In the genomic region with DNA sequence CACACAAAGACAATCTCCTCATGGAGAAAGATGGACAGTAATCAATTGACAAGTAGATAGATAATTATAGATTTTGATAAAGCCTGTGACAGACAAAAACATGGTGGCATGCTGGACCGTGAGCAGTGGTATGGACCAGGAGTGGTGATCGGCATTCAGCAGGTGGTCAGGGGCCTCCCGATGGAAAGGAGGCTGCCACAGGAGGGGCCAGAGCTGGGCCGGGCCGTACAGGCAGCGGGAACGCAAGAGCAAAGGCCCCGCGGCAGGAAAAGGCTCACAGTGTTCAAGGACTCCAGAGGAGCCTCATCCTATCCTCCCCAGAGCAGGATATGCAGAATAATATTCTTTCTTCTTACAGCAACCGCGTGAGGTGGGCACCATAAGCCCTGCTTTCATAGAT, we compare ENCODE assay signal across 22 cellular contexts.
A peak's percentile ranks its signal among the peaks of the same experiment; 100 is the strongest.
DNase-seq lines count a peak whose midpoint lies in the region; ATAC-seq and TF ChIP-seq lines count a peak whose summit lies in the region.
"Had no signal": no experiment of that assay in that cellular context is flagged by ENCODE, and none has a peak within 500 bp of the region (broad histone marks: within the 10 kb centered on the region; RNA-seq: fewer than 3 reads in every experiment).

No MANE protein-coding gene starts in this region.

- no peak overlapping the region for H4K8ac ChIP-seq in IMR-90 (ENCODE audit: low read depth in 2 of 2, low read length in 2 of 2)

- no peak overlapping the region for H2BK5ac ChIP-seq in IMR-90 (ENCODE audit: low read depth, low read length, poor library complexity, severe bottlenecking)

- H3K4me1 Mint-ChIP-seq in glutamatergic neuron (ENCODE audit: low read depth, unreplicated experiment) = peaks cover 25% of the 10 kb centered on the region
- H3K4me1 Mint-ChIP-seq: B cell had no signal

- no peak overlapping the region for H3K9ac ChIP-seq in IMR-90 (ENCODE audit: low read depth, low read length)
- H3K9ac ChIP-seq: BLaER1 treated with 17β-estradiol and CSF1 and Interleukin-3, amounts not matched to agents 10 nM and 100 nM had no signal

- no peak overlapping the region for H2BK120ac ChIP-seq in IMR-90 (ENCODE audit: low read depth, low read length)

- intact Hi-C loops in cardiac septum (cut with DNase I) (no loop called here), IMR-90 (cut with micrococcal nuclease) (no loop called here), spleen (cut with DNase I; ENCODE audit: low total_unique reads) (no loop called here)

- no peak overlapping the region for H3K4me2 ChIP-seq in IMR-90 (ENCODE audit: low read depth, low read length)
- H3K4me2 ChIP-seq: A549 had no signal

- POLR2A ChIA-PET in IMR-90 (lab: Charles Lee; ENCODE audit: unreplicated experiment) = no interaction called here

- TF ChIP-seq POLR2A in IMR-90 (IDR thresholded peaks at IDR 0.05; ENCODE audit: low read depth, low read length) (no peak), spleen (IDR thresholded peaks at IDR 0.05) (no peak)

- DNase-seq in cardiac septum (ENCODE audit: low spot score) = peak; percentile 35
- no peak for DNase-seq in right atrium auricular region (ENCODE audit: low spot score)
- no peak for DNase-seq in IMR-90
- DNase-seq in glutamatergic neuron = no peak
- peak; percentile 51 for DNase-seq in spleen
- DNase-seq in KBM-7 = no peak
- DNase-seq: AML-193; Caco-2; Calu3; CD4-positive, alpha-beta T cell; CD8-positive, alpha-beta T cell; DND-41; EL; GDM1 had no signal

- peaks cover 3% of the 10 kb centered on the region for H3K27me3 Mint-ChIP-seq in glutamatergic neuron (ENCODE audit: unreplicated experiment)

- TF ChIP-seq CTCF in right atrium auricular region (IDR thresholded peaks at IDR 0.05) (no peak), IMR-90 (conservative IDR thresholded peaks at IDR 0.05; ENCODE audit: low read depth, low read length) (no peak), glutamatergic neuron (IDR thresholded peaks at IDR 0.05; ENCODE audit: partially characterized antibody, unreplicated experiment) (no peak), spleen (IDR thresholded peaks at IDR 0.05 in 8 of 11, conservative IDR thresholded peaks at IDR 0.05 in 3 of 11) (no peak)

- H2BK20ac ChIP-seq in IMR-90 (ENCODE audit: low read depth, low read length) = peak overlapping the region; percentile 59; the same call in 1 of the 2 replicates

- H3K27ac ChIP-seq in right atrium auricular region (no peak overlapping the region), IMR-90 (ENCODE audit: insufficient read depth, low read length) (no peak overlapping the region), spleen (no peak overlapping the region)
- H3K27ac ChIP-seq: 22Rv1; A549; BLaER1 treated with 17β-estradiol and CSF1 and Interleukin-3, amounts not matched to agents 10 nM and 100 nM; C4-2B had no signal

- no peaks in the 10 kb centered on the region for H3K79me1 ChIP-seq in IMR-90 (ENCODE audit: low read depth in 1 of 2, low read length in 2 of 2)

- no peaks in the 10 kb centered on the region for H4K20me1 ChIP-seq in IMR-90 (ENCODE audit: insufficient read depth, low read length)
- H4K20me1 ChIP-seq: BLaER1 treated with 17β-estradiol and CSF1 and Interleukin-3, amounts not matched to agents 10 nM and 100 nM had no signal

- no peak overlapping the region for H2AFZ ChIP-seq in IMR-90 (replicated peaks; ENCODE audit: low read length, poor library complexity)

- H3K4ac ChIP-seq in IMR-90 (ENCODE audit: low read depth, low read length) = peak overlapping the region; percentile 60

- no peak overlapping the region for H3K4me3 Mint-ChIP-seq in glutamatergic neuron (ENCODE audit: unreplicated experiment)
- H3K4me3 Mint-ChIP-seq: B cell; CD4-positive, alpha-beta T cell; CD8-positive, alpha-beta T cell had no signal

- peak overlapping the region; percentile 49; the same call in 1 of the 2 replicates for H2AK5ac ChIP-seq in IMR-90 (ENCODE audit: low read depth, low read length)

- H3K4me3 ChIP-seq in right atrium auricular region = no peak overlapping the region
- no peak overlapping the region for H3K4me3 ChIP-seq in IMR-90 (ENCODE audit: insufficient read depth, low read depth, low read length)
- H3K4me3 ChIP-seq in spleen = no peak overlapping the region
- H3K4me3 ChIP-seq: A549; BLaER1 treated with 17β-estradiol and CSF1 and Interleukin-3, amounts not matched to agents 10 nM and 100 nM; GM12878 had no signal

- dilution Hi-C loops in IMR-90 (cut with HindIII; ENCODE audit: low sequenced_read_pairs, unreplicated experiment) = no loop called here

- H2AK9ac ChIP-seq in IMR-90 (replicated peaks; ENCODE audit: low read depth, low read length, poor library complexity) = peak overlapping the region; percentile 8

- H3K27me3 ChIP-seq in right atrium auricular region (no peaks in the 10 kb centered on the region), IMR-90 (ENCODE audit: control insufficient read depth, insufficient read depth, low read length) (no peaks in the 10 kb centered on the region), spleen (replicated peaks in 1 of 7) (peaks cover 0 to 28% (median 0%) of the 10 kb centered on the region in 7 donors)
- H3K27me3 ChIP-seq: BLaER1 treated with 17β-estradiol and CSF1 and Interleukin-3, amounts not matched to agents 10 nM and 100 nM had no signal

- peak overlapping the region; percentile 24; the same call in 1 of the 2 replicates for H4K91ac ChIP-seq in IMR-90 (ENCODE audit: insufficient read depth, low read depth, low read length)

- BruUV-seq in IMR-90 (replicated peaks; lab: Mats Ljungman, UMichigan) = no TSS peak

- in situ Hi-C loops in IMR-90 (cut with MboI; ENCODE audit: low sequenced_read_pairs) = loop anchor here (25.0 kb wide), 1 partner anchor 256 kb away; no protein-coding TSS in a partner anchor
- in situ Hi-C loops in KBM-7 (cut with MboI; ENCODE audit: low pct_unique_long_range_greater_than_20kb, low sequenced_read_pairs) = no loop called here

- CTCF ChIA-PET in IMR-90 (lab: Yijun Ruan, JAX) = no interaction called here

- H3K9me1 ChIP-seq in IMR-90 (ENCODE audit: insufficient read depth, low read length) = peaks cover 6% of the 10 kb centered on the region

- H3K23ac ChIP-seq in IMR-90 (ENCODE audit: low read depth, low read length) = no peak overlapping the region

- H3K9me3 Mint-ChIP-seq in glutamatergic neuron (ENCODE audit: unreplicated experiment) = peaks cover 3% of the 10 kb centered on the region
- H3K9me3 Mint-ChIP-seq: CD4-positive, alpha-beta T cell; CD8-positive, alpha-beta T cell had no signal

- peak overlapping the region; percentile 52; the same call in 1 of the 3 replicates for H2BK15ac ChIP-seq in IMR-90 (ENCODE audit: low read depth, low read length)

- TF ChIP-seq RAD21 in IMR-90 (IDR thresholded peaks at IDR 0.05; ENCODE audit: low read length) = no peak

- ATAC-seq in IMR-90 (ENCODE audit: low read depth) = no peak
- no peak for ATAC-seq in GM21447 (IDR thresholded peaks at IDR 0.05; ENCODE audit: unreplicated experiment)
- no peak for ATAC-seq in GM21576 (IDR thresholded peaks at IDR 0.05; ENCODE audit: unreplicated experiment)
- ATAC-seq: A549; CD8-positive, alpha-beta T cell; GM12878 had no signal

- no peak overlapping the region for H3K14ac ChIP-seq in IMR-90 (replicated peaks; ENCODE audit: low read depth, low read length)

- no peaks in the 10 kb centered on the region for H3K36me3 ChIP-seq in right atrium auricular region
- no peaks in the 10 kb centered on the region for H3K36me3 ChIP-seq in IMR-90 (ENCODE audit: control insufficient read depth, insufficient read depth, low read length)
- H3K36me3 ChIP-seq in spleen = no peaks in the 10 kb centered on the region
- H3K36me3 ChIP-seq: BLaER1 treated with 17β-estradiol and CSF1 and Interleukin-3, amounts not matched to agents 10 nM and 100 nM had no signal

- no peak overlapping the region for H3K56ac ChIP-seq in IMR-90 (ENCODE audit: extremely low read depth, insufficient read depth, low read length)

- peak overlapping the region; percentile 56 for H3K27ac Mint-ChIP-seq in glutamatergic neuron (ENCODE audit: unreplicated experiment)
- H3K27ac Mint-ChIP-seq: B cell; CD4-positive, alpha-beta T cell; CD8-positive, alpha-beta T cell had no signal

- no peak overlapping the region for H4K5ac ChIP-seq in IMR-90 (ENCODE audit: low read depth, low read length)

- 83% methylated on average over 1 of the region's 11 CpGs; no CpG with 5 or more reads in 1 of the 2 experiments for WGBS in IMR-90 (ENCODE audit: extremely low coverage in 2 of 2, insufficient read length in 1 of 2), 2 experiments
- WGBS in spleen, 5 donors = 52 to 75% (median 74%) methylated on average over 11 of the region's 11 CpGs

- H3K4me1 ChIP-seq in right atrium auricular region = no peaks in the 10 kb centered on the region
- peaks cover 9% of the 10 kb centered on the region; the same call in 1 of the 2 replicates for H3K4me1 ChIP-seq in IMR-90 (ENCODE audit: control insufficient read depth, insufficient read depth, low read length)
- H3K4me1 ChIP-seq in spleen = peaks cover 0 to 18% (median 3%) of the 10 kb centered on the region in 6 donors
- H3K4me1 ChIP-seq: A549, Caco-2 had no signal

- no peaks in the 10 kb centered on the region for H3K9me3 ChIP-seq in right atrium auricular region
- no peaks in the 10 kb centered on the region for H3K9me3 ChIP-seq in IMR-90 (ENCODE audit: control insufficient read depth, insufficient read depth, low read length)
- H3K9me3 ChIP-seq in spleen = no peaks in the 10 kb centered on the region
- H3K9me3 ChIP-seq: A549; BLaER1 treated with 17β-estradiol and CSF1 and Interleukin-3, amounts not matched to agents 10 nM and 100 nM; Caco-2 had no signal

- peak overlapping the region; percentile 14; the same call in 1 of the 2 replicates for H3K18ac ChIP-seq in IMR-90 (ENCODE audit: low read depth, low read length)

- no peaks in the 10 kb centered on the region for H3K36me3 Mint-ChIP-seq in glutamatergic neuron (ENCODE audit: unreplicated experiment)
- H3K36me3 Mint-ChIP-seq: CD8-positive, alpha-beta T cell had no signal

TF ChIP-seq in IMR-90, 13 proteins besides CTCF, POLR2A, EP300 and RAD21:
- TF ChIP-seq BHLHE40 (IDR thresholded peaks at IDR 0.05; ENCODE audit: low read depth, low read length) = no peak
- no peak for TF ChIP-seq MAFK (IDR thresholded peaks at IDR 0.05; ENCODE audit: low read depth, low read length)
- no peak for TF ChIP-seq MXI1 (IDR thresholded peaks at IDR 0.05; ENCODE audit: borderline replicate concordance, low read depth, low read length)

Comparison
In these comparisons a context has a peak if more than half of its experiments do, and no peak if none do; other contexts are left out.
1. DNase-seq: peak in cardiac septum (single experiment) and spleen (single experiment); none in right atrium auricular region (single experiment), IMR-90 (single experiment), glutamatergic neuron (single experiment) and KBM-7 (single experiment).